In genomic region chr19:44951179-44952159, GRCh38 we compare ENCODE assay signal across 1 cellular context.
A peak's percentile ranks its signal among the peaks of the same experiment; 100 is the strongest.
TF ChIP-seq lines count a peak whose summit lies in the region.

No MANE protein-coding gene starts in this region.

TF ChIP-seq in K562, 482 proteins besides CTCF, POLR2A, EP300 and RAD21:
- TF ChIP-seq DEAF1 (CRISPR knock-in tag; IDR thresholded peaks at IDR 0.05): peak; percentile 79
- TF ChIP-seq C11orf30 (IDR thresholded peaks at IDR 0.05; ENCODE audit: low read depth): no peak
- peak; percentile 58 for TF ChIP-seq BRD9 (IDR thresholded peaks at IDR 0.05; ENCODE audit: low read depth, partially characterized antibody)
- no peak for TF ChIP-seq LCOR (CRISPR knock-in tag; IDR thresholded peaks at IDR 0.05)
- TF ChIP-seq FOXK1 (CRISPR knock-in tag; IDR thresholded peaks at IDR 0.05; ENCODE audit: borderline replicate concordance): no peak
- TF ChIP-seq KDM1A (IDR thresholded peaks at IDR 0.05): peak in 1 of 2 experiments; percentile 15; a peak in 1 of 4 replicates
- TF ChIP-seq KLF16 (IDR thresholded peaks at IDR 0.05): peak; percentile 28; the same call in 1 of the 2 replicates
- no peak for TF ChIP-seq GABPA (tag; conservative IDR thresholded peaks at IDR 0.05; ENCODE audit: low read depth)
- no peak for TF ChIP-seq DACH1 (IDR thresholded peaks at IDR 0.05; ENCODE audit: partially characterized antibody)
- TF ChIP-seq CTCFL (IDR thresholded peaks at IDR 0.05; ENCODE audit: borderline replicate concordance, insufficient read depth, low read depth, low read length, poor library complexity, severe bottlenecking): peak; percentile 58
- TF ChIP-seq ARID2 (IDR thresholded peaks at IDR 0.05): 0 out of 2 replicates have a peak, but pooled peaks have one; percentile 38
- no peak for TF ChIP-seq DLX4 (CRISPR knock-in tag; IDR thresholded peaks at IDR 0.05)
- TF ChIP-seq VEZF1 (CRISPR knock-in tag; IDR thresholded peaks at IDR 0.05): 0 out of 2 replicates have a peak, but pooled peaks have one; percentile 16
- no peak for TF ChIP-seq ZNF518B (CRISPR knock-in tag; IDR thresholded peaks at IDR 0.05)
- TF ChIP-seq JUND (IDR thresholded peaks at IDR 0.05; ENCODE audit: borderline replicate concordance, low read depth, low read length): 0 out of 2 replicates have a peak, but pooled peaks have one; percentile 6
- TF ChIP-seq JUND (tag; IDR thresholded peaks at IDR 0.05; ENCODE audit: borderline replicate concordance, low read depth, low read length): no peak
- peak in 1 of 2 experiments; percentile 20; a peak in 1 of 4 replicates for TF ChIP-seq MAZ (CRISPR knock-in tag; conservative IDR thresholded peaks at IDR 0.05 in 1 of 2, IDR thresholded peaks at IDR 0.05 in 1 of 2)
- TF ChIP-seq ELK3 (CRISPR knock-in tag; IDR thresholded peaks at IDR 0.05): no peak
- TF ChIP-seq CBFA2T3 (IDR thresholded peaks at IDR 0.05): no peak
- TF ChIP-seq ZKSCAN3 (CRISPR knock-in tag; IDR thresholded peaks at IDR 0.05): no peak
- TF ChIP-seq ZNF561 (CRISPR knock-in tag; conservative IDR thresholded peaks at IDR 0.05): no peak
- peak; percentile 72; the same call in 1 of the 2 replicates for TF ChIP-seq SMC3 (conservative IDR thresholded peaks at IDR 0.05; ENCODE audit: insufficient read depth, low read depth, low read length)
- TF ChIP-seq ETS2 (tag; IDR thresholded peaks at IDR 0.05; ENCODE audit: borderline replicate concordance, poor library complexity, severe bottlenecking): no peak
- no peak for TF ChIP-seq SMARCA4 (IDR thresholded peaks at IDR 0.05)
- TF ChIP-seq RCOR1 (IDR thresholded peaks at IDR 0.05; ENCODE audit: borderline replicate concordance in 1 of 2, low read depth in 2 of 2, low read length in 2 of 2): peak in 1 of 2 experiments; percentile 60; a peak in 1 of 4 replicates
- TF ChIP-seq PHF21A (IDR thresholded peaks at IDR 0.05; ENCODE audit: borderline replicate concordance, low read depth): 0 out of 2 replicates have a peak, but pooled peaks have one; percentile 12
- peak; percentile 76 for TF ChIP-seq GATA2 (CRISPR knock-in tag; IDR thresholded peaks at IDR 0.05)
